In the genomic region with DNA sequence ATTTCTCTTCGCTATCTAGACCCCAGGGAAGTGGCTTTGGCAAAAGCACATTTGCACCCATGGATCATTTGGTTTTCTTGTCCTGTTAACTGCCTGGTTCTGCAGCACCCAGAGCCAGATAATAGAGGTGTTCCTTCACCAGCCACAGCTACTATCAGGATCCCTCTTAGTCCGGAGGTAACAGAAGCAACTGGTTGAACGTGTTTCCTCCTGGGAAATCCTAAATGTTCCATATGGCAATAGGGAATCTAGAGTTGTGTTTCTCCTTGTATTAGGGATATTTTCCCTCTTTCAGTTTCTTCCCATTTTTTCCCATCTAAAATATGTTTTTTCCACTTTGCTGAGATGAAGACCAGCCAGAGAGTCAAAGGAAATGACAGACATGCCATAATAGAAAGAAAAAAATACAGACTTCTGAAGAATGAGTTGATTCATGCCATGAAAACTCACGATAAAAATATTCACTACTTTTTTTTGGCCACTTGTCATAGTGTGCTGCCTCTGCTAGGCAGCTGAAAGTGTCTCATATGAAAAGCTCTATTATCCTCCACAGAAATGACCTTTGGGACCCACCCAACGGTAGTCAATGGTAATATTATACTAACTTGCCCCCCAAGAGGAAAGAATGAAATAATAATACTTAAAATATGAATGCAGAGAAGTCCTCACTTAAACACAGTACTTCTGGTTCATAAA, we compare ENCODE assay signal across 14 cellular contexts.
A peak's percentile ranks its signal among the peaks of the same experiment; 100 is the strongest.
DNase-seq lines count a peak whose midpoint lies in the region; FAIRE-seq and TF ChIP-seq lines count a peak whose summit lies in the region.
"Had no signal": no experiment of that assay in that cellular context is flagged by ENCODE, and none has a peak within 500 bp of the region (broad histone marks: within the 10 kb centered on the region; RNA-seq: fewer than 3 reads in every experiment).

No MANE protein-coding gene starts in this region.

- H3K4me3 Mint-ChIP-seq in astrocyte (ENCODE audit: unreplicated experiment), result peak overlapping the region; percentile 16

- H3K27me3 ChIP-seq in astrocyte (ENCODE audit: insufficient read depth, low read length), result no peaks in the 10 kb centered on the region
- no peaks in the 10 kb centered on the region for H3K27me3 ChIP-seq in tibial artery

- intact Hi-C loops in tibial artery (cut with DNase I; ENCODE audit: low total_unique reads), result loop anchor here (5.0 kb wide), 1 partner anchor 548 kb away; no protein-coding TSS in a partner anchor

- H3K4me1 ChIP-seq in astrocyte (ENCODE audit: insufficient read depth, low read length), result peaks cover 58% of the 10 kb centered on the region
- H3K4me1 ChIP-seq in tibial artery, result peaks cover 0 to 30% (median 16%) of the 10 kb centered on the region in 4 donors

- DNase-seq in HT1080 (ENCODE audit: low read depth) (peak; percentile 86), astrocyte (ENCODE audit: low read depth) (peak; percentile 60), islet precursor cell (peak; percentile 49), tibial artery (no peak), GM12892 (ENCODE audit: insufficient read length) (no peak), nucleus accumbens (lab: John Stamatoyannopoulos, UW) (no peak), NCI-H526 (lab: John Stamatoyannopoulos, UW) (no peak)
- DNase-seq: activated CD4-positive, CD25-positive, alpha-beta regulatory T cell treated with anti-CD3 and anti-CD28 coated beads, Interleukin-2, amount 50 U/mL, for 72 hours; activated T-cell treated with anti-CD3 and anti-CD28 coated beads, Interleukin-2, amount 50 U/mL, for 24 hours; NCI-H82 had no signal

- H3K4me1 Mint-ChIP-seq in astrocyte (ENCODE audit: low read depth, unreplicated experiment), result peaks cover 47% of the 10 kb centered on the region

- H3K36me3 Mint-ChIP-seq in astrocyte (ENCODE audit: low read depth, unreplicated experiment), result no peaks in the 10 kb centered on the region

- H3K9ac ChIP-seq in astrocyte (ENCODE audit: low read length), result peak overlapping the region; percentile 71
- H3K9ac ChIP-seq: KMS-11 had no signal

- H3K4me3 ChIP-seq in astrocyte (ENCODE audit: insufficient read depth, low read depth, low read length), result no peak overlapping the region
- no peak overlapping the region for H3K4me3 ChIP-seq in tibial artery
- H3K4me3 ChIP-seq: lung had no signal

- no peaks in the 10 kb centered on the region for H4K20me1 ChIP-seq in astrocyte (ENCODE audit: insufficient read depth, low read length)

- H3K27me3 Mint-ChIP-seq in astrocyte (ENCODE audit: low read depth, unreplicated experiment), result no peaks in the 10 kb centered on the region

- TF ChIP-seq CTCF in astrocyte (IDR thresholded peaks at IDR 0.05; ENCODE audit: insufficient read depth, low read depth, low read length) (no peak), tibial artery (IDR thresholded peaks at IDR 0.05) (no peak)

- H3K27ac ChIP-seq in astrocyte (ENCODE audit: low read depth, low read length) (peak overlapping the region; percentile 92), tibial artery (peak overlapping the region; percentile 47 to 53)
- H3K27ac ChIP-seq: KMS-11 had no signal

- no peak overlapping the region for H2AFZ ChIP-seq in astrocyte (ENCODE audit: low read depth, low read length)

- H3K27ac Mint-ChIP-seq in astrocyte (ENCODE audit: unreplicated experiment), result peak overlapping the region; percentile 89
- H3K27ac Mint-ChIP-seq: activated T-cell treated with anti-CD3 and anti-CD28 coated beads, Interleukin-2, amount 50 U/mL, for 24 hours; progenitor cell of endocrine pancreas; stimulated activated naive CD8-positive, alpha-beta T cell treated with anti-CD3 and anti-CD28 coated beads, Interleukin-15, Interleukin-2, amounts not matched to agents 100 ng/mL and 50 ng/mL, for 24 hours had no signal

- H3K9me3 ChIP-seq in astrocyte (ENCODE audit: insufficient read depth, low read depth, low read length) (no peaks in the 10 kb centered on the region), tibial artery (no peaks in the 10 kb centered on the region)

- FAIRE-seq in astrocyte (lab: Jason Lieb, UNC) (peak; percentile 13), GM12892 (lab: Jason Lieb, UNC) (no peak)

- H3K79me2 ChIP-seq in astrocyte (ENCODE audit: insufficient read depth, low read length), result no peaks in the 10 kb centered on the region

- H3K9me3 Mint-ChIP-seq in astrocyte (ENCODE audit: unreplicated experiment), result no peaks in the 10 kb centered on the region
- H3K9me3 Mint-ChIP-seq: activated T-cell treated with anti-CD3 and anti-CD28 coated beads, Interleukin-2, amount 50 U/mL, for 24 hours; stimulated activated naive CD8-positive, alpha-beta T cell treated with anti-CD3 and anti-CD28 coated beads, Interleukin-15, Interleukin-2, amounts not matched to agents 100 ng/mL and 50 ng/mL, for 24 hours had no signal

- no peak for TF ChIP-seq POLR2A in GM12892 (IDR thresholded peaks at IDR 0.05; ENCODE audit: low read depth, low read length)

- no peaks in the 10 kb centered on the region for H3K36me3 ChIP-seq in astrocyte (ENCODE audit: insufficient read depth, low read length)
- no peaks in the 10 kb centered on the region for H3K36me3 ChIP-seq in tibial artery

- peak overlapping the region; percentile 73 for H3K4me2 ChIP-seq in astrocyte (ENCODE audit: low read length)
- H3K4me2 ChIP-seq: KMS-11 had no signal

Comparison
In these comparisons a context has a peak if more than half of its experiments do, and no peak if none do; other contexts are left out.
1. DNase-seq: peak in HT1080 (single experiment), astrocyte (single experiment) and islet precursor cell (single experiment); none in tibial artery (0 of 2), GM12892 (single experiment), nucleus accumbens (0 of 56) and NCI-H526 (0 of 2).